ENCODE assay signal across 1 cellular context in the genomic region with DNA sequence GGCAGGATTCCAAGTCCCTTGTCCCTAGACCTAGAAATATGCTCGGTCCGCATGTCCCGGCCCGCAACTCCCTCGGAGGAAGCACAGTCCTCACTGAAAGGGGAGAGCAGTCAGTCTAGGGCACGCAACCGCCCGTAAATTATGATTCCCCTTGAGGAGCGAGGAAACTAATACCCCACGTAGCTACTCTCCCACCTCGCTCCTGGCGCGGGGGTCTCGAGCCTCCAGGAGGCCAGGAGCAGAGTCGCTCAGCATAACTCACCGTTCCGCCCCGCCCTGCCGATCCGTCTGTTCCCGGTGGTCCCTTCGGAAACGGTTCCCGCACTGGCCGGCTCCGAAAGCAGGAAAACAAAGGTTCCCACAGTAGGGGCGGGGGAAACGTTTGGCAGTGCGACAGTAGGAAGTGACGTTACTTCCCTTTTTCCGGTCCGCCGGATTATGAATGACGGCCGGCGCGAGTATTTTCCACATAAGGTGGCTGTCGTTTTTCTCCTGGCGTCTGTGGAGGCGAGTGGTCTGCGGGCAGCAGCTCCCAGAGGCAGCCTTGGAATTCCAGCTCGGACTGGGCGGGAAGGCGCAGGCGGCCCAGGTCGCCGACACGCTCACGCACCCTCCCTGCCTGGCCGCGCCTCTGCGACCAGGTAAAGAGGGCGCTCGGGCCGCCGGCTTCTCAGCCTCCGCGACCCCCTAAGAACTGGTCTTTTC.
TF ChIP-seq lines count a peak whose summit lies in the region.

Gene GSTCD, plus strand, starts transcription at position 409 of the 705 bp plus-strand sequence. CDS start 8,830 bp downstream, outside the sequence.
Gene INTS12, minus strand, starts transcription at position 314 of the 705 bp plus-strand sequence. CDS start 8,684 bp downstream, outside the sequence.

TF ChIP-seq in HepG2, 621 proteins besides CTCF, POLR2A, EP300 and RAD21 (continued from another document and continues in another):
- peak; percentile 96 for TF ChIP-seq UBTF (CRISPR knock-in tag; IDR thresholded peaks at IDR 0.05)
- TF ChIP-seq, protein P1, sequence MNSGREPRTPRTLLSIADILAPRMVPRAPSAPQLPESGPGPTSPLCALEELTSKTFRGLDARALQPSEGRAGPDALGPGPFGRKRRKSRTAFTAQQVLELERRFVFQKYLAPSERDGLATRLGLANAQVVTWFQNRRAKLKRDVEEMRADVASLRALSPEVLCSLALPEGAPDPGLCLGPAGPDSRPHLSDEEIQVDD (CRISPR knock-in tag; IDR thresholded peaks at IDR 0.05; ENCODE audit: borderline replicate concordance): no peak
- no peak for TF ChIP-seq SMARCC2 (IDR thresholded peaks at IDR 0.05)
- TF ChIP-seq ZBTB20 (CRISPR knock-in tag; IDR thresholded peaks at IDR 0.05; ENCODE audit: borderline replicate concordance, low read depth): peak; percentile 81; the same call in 1 of the 2 replicates
- TF ChIP-seq YEATS2 (CRISPR knock-in tag; IDR thresholded peaks at IDR 0.05; ENCODE audit: borderline replicate concordance): peak; percentile 99
- TF ChIP-seq, protein P2, sequence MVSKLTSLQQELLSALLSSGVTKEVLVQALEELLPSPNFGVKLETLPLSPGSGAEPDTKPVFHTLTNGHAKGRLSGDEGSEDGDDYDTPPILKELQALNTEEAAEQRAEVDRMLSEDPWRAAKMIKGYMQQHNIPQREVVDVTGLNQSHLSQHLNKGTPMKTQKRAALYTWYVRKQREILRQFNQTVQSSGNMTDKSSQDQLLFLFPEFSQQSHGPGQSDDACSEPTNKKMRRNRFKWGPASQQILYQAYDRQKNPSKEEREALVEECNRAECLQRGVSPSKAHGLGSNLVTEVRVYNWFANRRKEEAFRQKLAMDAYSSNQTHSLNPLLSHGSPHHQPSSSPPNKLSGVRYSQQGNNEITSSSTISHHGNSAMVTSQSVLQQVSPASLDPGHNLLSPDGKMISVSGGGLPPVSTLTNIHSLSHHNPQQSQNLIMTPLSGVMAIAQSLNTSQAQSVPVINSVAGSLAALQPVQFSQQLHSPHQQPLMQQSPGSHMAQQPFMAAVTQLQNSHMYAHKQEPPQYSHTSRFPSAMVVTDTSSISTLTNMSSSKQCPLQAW (CRISPR knock-in tag; IDR thresholded peaks at IDR 0.05): peak; percentile 92
- TF ChIP-seq ZNF710 (CRISPR knock-in tag; IDR thresholded peaks at IDR 0.05; ENCODE audit: borderline replicate concordance): peak; percentile 94; the same call in 1 of the 2 replicates
- TF ChIP-seq ZNF256 (CRISPR knock-in tag; conservative IDR thresholded peaks at IDR 0.05): no peak
- TF ChIP-seq ZNF570 (CRISPR knock-in tag; IDR thresholded peaks at IDR 0.05; ENCODE audit: borderline replicate concordance): no peak
- TF ChIP-seq MAFG (CRISPR knock-in tag; IDR thresholded peaks at IDR 0.05): no peak
- TF ChIP-seq AKNA (CRISPR knock-in tag; IDR thresholded peaks at IDR 0.05; ENCODE audit: borderline replicate concordance): no peak
- TF ChIP-seq RFX1 (IDR thresholded peaks at IDR 0.05): no peak
- no peak for TF ChIP-seq HHEX (CRISPR knock-in tag; IDR thresholded peaks at IDR 0.05)
- 0 out of 2 replicates have a peak, but pooled peaks have one; percentile 7 for TF ChIP-seq TCF7 (IDR thresholded peaks at IDR 0.05; ENCODE audit: low read depth)
- peak; percentile 69 for TF ChIP-seq AGO2 (optimal IDR thresholded peaks at IDR 0.05; ENCODE audit: low read depth, low read length)
- peak; percentile 97 for TF ChIP-seq FIP1L1 (IDR thresholded peaks at IDR 0.05; ENCODE audit: borderline replicate concordance, insufficient read depth, low read depth, low read length)
- TF ChIP-seq PCBP1 (IDR thresholded peaks at IDR 0.05; ENCODE audit: borderline replicate concordance, low read depth, low read length): no peak
- TF ChIP-seq ZNF83 (CRISPR knock-in tag; IDR thresholded peaks at IDR 0.05; ENCODE audit: borderline replicate concordance): no peak
- TF ChIP-seq ELF4 (CRISPR knock-in tag; IDR thresholded peaks at IDR 0.05; ENCODE audit: borderline replicate concordance): peak; percentile 79; the same call in 1 of the 2 replicates
- TF ChIP-seq ZNF44 (CRISPR knock-in tag; IDR thresholded peaks at IDR 0.05): peak; percentile 88; the same call in 1 of the 2 replicates
- TF ChIP-seq ESRRA (CRISPR knock-in tag; IDR thresholded peaks at IDR 0.05; ENCODE audit: low read depth): peak; percentile 85
- TF ChIP-seq, protein P3, sequence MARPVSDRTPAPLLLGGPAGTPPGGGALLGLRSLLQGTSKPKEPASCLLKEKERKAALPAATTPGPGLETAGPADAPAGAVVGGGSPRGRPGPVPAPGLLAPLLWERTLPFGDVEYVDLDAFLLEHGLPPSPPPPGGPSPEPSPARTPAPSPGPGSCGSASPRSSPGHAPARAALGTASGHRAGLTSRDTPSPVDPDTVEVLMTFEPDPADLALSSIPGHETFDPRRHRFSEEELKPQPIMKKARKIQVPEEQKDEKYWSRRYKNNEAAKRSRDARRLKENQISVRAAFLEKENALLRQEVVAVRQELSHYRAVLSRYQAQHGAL (CRISPR knock-in tag; IDR thresholded peaks at IDR 0.05; ENCODE audit: not compliant biosample characterization): peak; percentile 20
- peak; percentile 45; the same call in 1 of the 2 replicates for TF ChIP-seq ZBTB7A (CRISPR knock-in tag; IDR thresholded peaks at IDR 0.05)
- 0 out of 2 replicates have a peak, but pooled peaks have one; percentile 57 for TF ChIP-seq ZNF674 (CRISPR knock-in tag; IDR thresholded peaks at IDR 0.05; ENCODE audit: low read depth)
- TF ChIP-seq ZNF367 (CRISPR knock-in tag; IDR thresholded peaks at IDR 0.05; ENCODE audit: borderline replicate concordance): no peak; the same call in 1 of the 2 replicates
- no peak for TF ChIP-seq ZNF260 (CRISPR knock-in tag; IDR thresholded peaks at IDR 0.05; ENCODE audit: borderline replicate concordance, low read depth)
- peak; percentile 59; the same call in 1 of the 2 replicates for TF ChIP-seq ZNF782 (CRISPR knock-in tag; IDR thresholded peaks at IDR 0.05; ENCODE audit: borderline replicate concordance)
- TF ChIP-seq NCOA1 (CRISPR knock-in tag; IDR thresholded peaks at IDR 0.05): peak; percentile 75; the same call in 1 of the 2 replicates
- peak; percentile 89 for TF ChIP-seq ZBTB38 (CRISPR knock-in tag; IDR thresholded peaks at IDR 0.05)
- TF ChIP-seq ZSCAN31 (CRISPR knock-in tag; IDR thresholded peaks at IDR 0.05; ENCODE audit: low read depth): peak; percentile 97
- peak; percentile 100 for TF ChIP-seq POGZ (CRISPR knock-in tag; IDR thresholded peaks at IDR 0.05)
- TF ChIP-seq NFE2L2 (IDR thresholded peaks at IDR 0.05; ENCODE audit: low read length): no peak
- no peak for TF ChIP-seq ZNF549 (CRISPR knock-in tag; IDR thresholded peaks at IDR 0.05)
- TF ChIP-seq, protein P4, sequence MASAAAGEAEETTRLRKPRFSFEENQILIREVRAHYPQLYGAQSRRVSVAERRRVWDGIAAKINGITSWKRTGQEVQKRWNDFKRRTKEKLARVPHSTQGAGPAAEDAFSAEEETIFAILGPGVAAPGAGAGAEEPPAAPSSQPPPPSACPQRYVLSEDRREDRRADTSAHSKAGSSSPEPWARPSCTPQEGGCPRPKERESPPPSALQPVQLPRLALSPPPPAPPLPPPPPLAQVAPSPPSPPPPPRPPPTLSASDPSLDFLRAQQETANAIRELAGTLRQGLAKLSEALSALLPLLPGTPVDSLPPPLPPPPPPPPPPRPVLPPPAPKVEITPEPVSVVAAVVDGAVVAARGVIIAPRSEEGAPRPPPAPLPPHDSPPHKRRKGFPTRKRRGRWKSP (CRISPR knock-in tag; IDR thresholded peaks at IDR 0.05): peak; percentile 72; the same call in 1 of the 2 replicates
- TF ChIP-seq, protein P5, sequence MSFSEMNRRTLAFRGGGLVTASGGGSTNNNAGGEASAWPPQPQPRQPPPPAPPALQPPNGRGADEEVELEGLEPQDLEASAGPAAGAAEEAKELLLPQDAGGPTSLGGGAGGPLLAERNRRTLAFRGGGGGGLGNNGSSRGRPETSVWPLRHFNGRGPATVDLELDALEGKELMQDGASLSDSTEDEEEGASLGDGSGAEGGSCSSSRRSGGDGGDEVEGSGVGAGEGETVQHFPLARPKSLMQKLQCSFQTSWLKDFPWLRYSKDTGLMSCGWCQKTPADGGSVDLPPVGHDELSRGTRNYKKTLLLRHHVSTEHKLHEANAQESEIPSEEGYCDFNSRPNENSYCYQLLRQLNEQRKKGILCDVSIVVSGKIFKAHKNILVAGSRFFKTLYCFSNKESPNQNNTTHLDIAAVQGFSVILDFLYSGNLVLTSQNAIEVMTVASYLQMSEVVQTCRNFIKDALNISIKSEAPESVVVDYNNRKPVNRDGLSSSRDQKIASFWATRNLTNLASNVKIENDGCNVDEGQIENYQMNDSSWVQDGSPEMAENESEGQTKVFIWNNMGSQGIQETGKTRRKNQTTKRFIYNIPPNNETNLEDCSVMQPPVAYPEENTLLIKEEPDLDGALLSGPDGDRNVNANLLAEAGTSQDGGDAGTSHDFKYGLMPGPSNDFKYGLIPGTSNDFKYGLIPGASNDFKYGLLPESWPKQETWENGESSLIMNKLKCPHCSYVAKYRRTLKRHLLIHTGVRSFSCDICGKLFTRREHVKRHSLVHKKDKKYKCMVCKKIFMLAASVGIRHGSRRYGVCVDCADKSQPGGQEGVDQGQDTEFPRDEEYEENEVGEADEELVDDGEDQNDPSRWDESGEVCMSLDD (CRISPR knock-in tag; IDR thresholded peaks at IDR 0.05; ENCODE audit: borderline replicate concordance): no peak
- TF ChIP-seq, protein P6, sequence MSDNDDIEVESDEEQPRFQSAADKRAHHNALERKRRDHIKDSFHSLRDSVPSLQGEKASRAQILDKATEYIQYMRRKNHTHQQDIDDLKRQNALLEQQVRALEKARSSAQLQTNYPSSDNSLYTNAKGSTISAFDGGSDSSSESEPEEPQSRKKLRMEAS (IDR thresholded peaks at IDR 0.05): peak; percentile 94
- no peak for TF ChIP-seq NBN (conservative IDR thresholded peaks at IDR 0.05)
- peak; percentile 75 for TF ChIP-seq EED (CRISPR knock-in tag; IDR thresholded peaks at IDR 0.05)
